In genomic region chr7:102988631-102989030, GRCh38 we compare ENCODE assay signal across 1 cellular context.
A peak's percentile ranks its signal among the peaks of the same experiment; 100 is the strongest.
TF ChIP-seq lines count a peak whose summit lies in the region.

No MANE protein-coding gene starts in this region.

TF ChIP-seq in K562, 482 proteins besides CTCF, POLR2A, EP300 and RAD21 (continued from another document and continues in another):
- TF ChIP-seq MYBL2 (IDR thresholded peaks at IDR 0.05; ENCODE audit: low read depth), result no peak
- TF ChIP-seq MYBL2 (CRISPR knock-in tag; IDR thresholded peaks at IDR 0.05; ENCODE audit: borderline replicate concordance), result no peak
- TF ChIP-seq DMBX1 (CRISPR knock-in tag; IDR thresholded peaks at IDR 0.05; ENCODE audit: borderline replicate concordance), result no peak
- no peak for TF ChIP-seq NBN (IDR thresholded peaks at IDR 0.05; ENCODE audit: low read depth)
- TF ChIP-seq TEAD4 (IDR thresholded peaks at IDR 0.05; ENCODE audit: low read length), result peak; percentile 10; the same call in 1 of the 2 replicates
- TF ChIP-seq TEAD4 (CRISPR knock-in tag; IDR thresholded peaks at IDR 0.05; ENCODE audit: borderline replicate concordance), result no peak
- TF ChIP-seq ZFP36 (IDR thresholded peaks at IDR 0.05; ENCODE audit: low read depth, low read length, partially characterized antibody), result no peak
- no peak for TF ChIP-seq BRD4 (IDR thresholded peaks at IDR 0.05)
- TF ChIP-seq ARID2 (IDR thresholded peaks at IDR 0.05), result no peak
- no peak for TF ChIP-seq SIRT6 (IDR thresholded peaks at IDR 0.05; ENCODE audit: low read depth, low read length)
- TF ChIP-seq REST (CRISPR knock-in tag; IDR thresholded peaks at IDR 0.05; ENCODE audit: low read depth), result no peak
- TF ChIP-seq FOXM1 (IDR thresholded peaks at IDR 0.05; ENCODE audit: low read depth), result no peak
- no peak for TF ChIP-seq FOXM1 (CRISPR knock-in tag; IDR thresholded peaks at IDR 0.05; ENCODE audit: low read depth)
- no peak for TF ChIP-seq ELF1 (tag; IDR thresholded peaks at IDR 0.05)
- no peak for TF ChIP-seq TCF7L2 (IDR thresholded peaks at IDR 0.05; ENCODE audit: low read depth, low read length)
- no peak for TF ChIP-seq JUND (IDR thresholded peaks at IDR 0.05; ENCODE audit: borderline replicate concordance, low read depth, low read length)
- TF ChIP-seq JUND (tag; IDR thresholded peaks at IDR 0.05; ENCODE audit: borderline replicate concordance, low read depth, low read length), result 0 out of 3 replicates have a peak, but pooled peaks have one; percentile 6
- no peak for TF ChIP-seq CBX8 (IDR thresholded peaks at IDR 0.05; ENCODE audit: borderline replicate concordance, extremely low read depth, low read depth, low read length, poor library complexity, severe bottlenecking)
- TF ChIP-seq NCOA6 (IDR thresholded peaks at IDR 0.05), result no peak
- no peak for TF ChIP-seq ZFP30 (CRISPR knock-in tag; IDR thresholded peaks at IDR 0.05; ENCODE audit: borderline replicate concordance)
- TF ChIP-seq NR1H2 (CRISPR knock-in tag; IDR thresholded peaks at IDR 0.05), result no peak
- TF ChIP-seq ZNF282 (CRISPR knock-in tag; IDR thresholded peaks at IDR 0.05), result no peak
- TF ChIP-seq MGA (IDR thresholded peaks at IDR 0.05), result peak; percentile 17; the same call in 1 of the 2 replicates
- no peak for TF ChIP-seq GTF2B (IDR thresholded peaks at IDR 0.05; ENCODE audit: extremely low read depth, insufficient read length)
- no peak for TF ChIP-seq ZNF655 (CRISPR knock-in tag; IDR thresholded peaks at IDR 0.05)
- TF ChIP-seq PHB (CRISPR knock-in tag; IDR thresholded peaks at IDR 0.05), result no peak
- no peak for TF ChIP-seq CEBPZ (IDR thresholded peaks at IDR 0.05; ENCODE audit: borderline replicate concordance, low read depth, low read length)
- TF ChIP-seq CREB1 (IDR thresholded peaks at IDR 0.05), result no peak
- TF ChIP-seq CREB1 (CRISPR knock-in tag; IDR thresholded peaks at IDR 0.05), result no peak
- 0 out of 4 replicates have a peak, but pooled peaks of 1 of the 2 experiments have one; percentile 15 for TF ChIP-seq MNT (conservative IDR thresholded peaks at IDR 0.05)
- peak; percentile 86 for TF ChIP-seq PKNOX1 (IDR thresholded peaks at IDR 0.05)
